In the genomic region with DNA sequence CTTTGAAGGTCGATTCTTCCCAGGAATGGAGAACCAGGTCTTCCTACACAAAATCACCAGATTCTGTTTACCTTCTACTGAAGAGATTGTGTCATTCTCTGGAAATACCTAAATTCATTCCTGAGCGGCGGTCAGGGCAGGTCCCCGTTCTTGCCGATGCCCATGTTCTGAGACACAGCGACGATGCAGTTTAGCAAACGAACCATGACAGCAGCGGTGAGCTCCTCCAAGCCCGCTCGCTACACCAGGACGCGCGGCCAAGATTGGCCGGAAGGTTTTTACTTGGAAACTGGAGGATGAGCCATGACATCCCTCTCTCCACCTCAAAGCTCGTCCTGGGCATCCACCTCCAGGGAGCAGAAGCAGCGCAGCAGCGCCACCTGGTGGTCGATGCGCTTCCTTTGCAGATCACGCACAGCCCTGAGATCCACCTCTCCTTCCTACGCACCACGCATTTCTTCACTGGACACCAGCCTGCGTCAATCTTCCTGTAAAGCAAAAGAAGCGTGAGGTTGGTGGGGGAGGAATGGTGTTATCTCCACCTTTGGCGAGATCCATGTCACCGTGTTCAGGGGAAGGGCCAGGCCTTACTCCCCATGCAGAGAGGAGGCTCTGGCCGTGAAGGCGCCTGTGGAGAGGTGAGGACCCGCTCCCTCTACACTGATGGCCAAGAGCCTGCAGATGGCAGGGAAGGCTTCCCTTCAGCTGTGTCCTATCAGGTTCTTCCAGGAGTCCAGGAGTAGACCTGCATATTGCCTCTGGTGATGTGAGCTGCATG, we compare ENCODE assay signal across 8 cellular contexts.
DNase-seq lines count a peak whose midpoint lies in the region; ATAC-seq and TF ChIP-seq lines count a peak whose summit lies in the region.

No MANE protein-coding gene starts in this region.

- ATAC-seq in HG03025 (IDR thresholded peaks at IDR 0.05; ENCODE audit: low FRiP score, unreplicated experiment) (peak; percentile 57), HG02840 (IDR thresholded peaks at IDR 0.05; ENCODE audit: low FRiP score, unreplicated experiment) (no peak)

- TF ChIP-seq CTCF in GM12801 (IDR thresholded peaks at IDR 0.05; ENCODE audit: extremely low read depth, insufficient read length), result peak; percentile 7

- DNase-seq in NCI-H2227 (lab: John Stamatoyannopoulos, UW; ENCODE audit: unreplicated experiment) (peak; percentile 94), cerebellar cortex (ENCODE audit: low spot score) (peak; percentile 98), kidney tubule cell (ENCODE audit: low spot score) (peak; percentile 92)
- DNase-seq in activated CD4-positive, CD25-positive, alpha-beta regulatory T cell treated with anti-CD3 and anti-CD28 coated beads, Interleukin-2, amount 50 U/mL, for 72 hours, result peak; percentile 93
- peak; percentile 82 to 84 (median 83) for DNase-seq in stimulated activated CD4-positive, alpha-beta T cell treated with anti-CD3 and anti-CD28 coated beads, Interleukin-1b, Interleukin-23, amount 100 ng/mL, for 24 hours (ENCODE audit: low read depth in 4 of 4, low spot score in 1 of 4)
